Comparison of ENCODE assay signal across 8 cellular contexts in the genomic region with DNA sequence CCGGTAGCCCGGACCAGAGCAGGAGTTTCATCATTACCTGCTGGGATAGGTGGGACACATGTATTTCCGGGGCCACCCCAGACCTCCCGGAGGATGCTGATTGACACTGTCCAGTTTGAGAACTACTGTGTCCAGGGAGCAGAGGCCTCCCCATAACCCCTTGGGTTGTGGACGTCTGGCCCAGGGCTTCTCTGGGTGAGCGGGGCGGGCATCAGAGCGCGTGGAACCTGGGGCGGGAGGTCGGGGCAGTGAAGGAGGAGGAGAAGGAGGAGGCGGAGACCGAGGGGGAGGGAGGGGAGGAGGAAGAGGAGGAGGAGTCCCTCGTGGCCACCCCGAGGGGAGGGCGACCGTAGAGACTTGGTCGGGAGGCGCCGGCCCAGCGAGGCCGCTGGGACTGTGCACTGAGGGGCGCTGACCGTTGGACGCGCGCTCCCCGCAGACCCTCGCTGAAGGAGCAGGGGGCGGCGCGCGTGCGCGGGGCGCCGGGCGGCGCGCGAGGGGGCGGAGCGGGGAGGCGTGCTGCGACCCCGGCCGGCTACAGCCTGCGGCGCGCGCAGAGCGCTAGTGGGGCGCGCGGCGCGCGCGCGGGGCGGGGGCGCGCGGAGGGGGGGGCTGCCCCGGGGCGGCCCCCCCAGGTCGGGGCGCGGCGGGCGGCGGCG. TPM values are rescaled to one million over a fixed set of nuclear protein-coding genes. Genes with fewer than 3 reads are reported as not detected.
DNase-seq lines count a peak whose midpoint lies in the region; ATAC-seq and TF ChIP-seq lines count a peak whose summit lies in the region.

TSS of gene GRK3 (plus strand) at position 356 of the 659 bp plus-strand sequence. CDS start 366 bp downstream, outside the sequence.

- no peaks in the 10 kb centered on the region for H3K9me3 Mint-ChIP-seq in stimulated activated naive B cell treated with anti-CD40 and anti-IgM and Interleukin-4, amounts not matched to agents 10 μg/mL and 1 μg/mL and 100 μg/mL, for 72 hours

- peak; percentile 15 for DNase-seq in NCI-H524 treated with DMSO at 0.1 percent for 48 hours (lab: John Stamatoyannopoulos, UW)
- peak; percentile 63 for DNase-seq in activated CD8-positive, alpha-beta memory T cell treated with anti-CD3 and anti-CD28 coated beads, Interleukin-2, amount 50 U/mL, for 4 hours
- no peak for DNase-seq in epithelial cell of proximal tubule (ENCODE audit: low read depth)
- DNase-seq in myocyte (ENCODE audit: low read depth) = peak; percentile 55
- peak; percentile 79 for DNase-seq in stimulated activated naive B cell treated with anti-CD40 and anti-IgM and Interleukin-4, amounts not matched to agents 10 μg/mL and 1 μg/mL and 100 μg/mL, for 72 hours

- peak; percentile 38 for ATAC-seq in HG02870 (IDR thresholded peaks at IDR 0.05; ENCODE audit: unreplicated experiment)
- peak; percentile 49 to 54 for ATAC-seq in stimulated activated naive B cell treated with anti-CD40 and anti-IgM and Interleukin-4, amounts not matched to agents 10 μg/mL and 1 μg/mL and 100 μg/mL, for 72 hours (replicated peaks)
- no peak for ATAC-seq in HG02623 (IDR thresholded peaks at IDR 0.05; ENCODE audit: unreplicated experiment)

- no peaks in the 10 kb centered on the region for H3K27me3 Mint-ChIP-seq in stimulated activated naive B cell treated with anti-CD40 and anti-IgM and Interleukin-4, amounts not matched to agents 10 μg/mL and 1 μg/mL and 100 μg/mL, for 72 hours

- H3K4me3 ChIP-seq in GM12875 (ENCODE audit: low read depth, low read length) (peak within 1 kb of the TSS; percentile 97), epithelial cell of proximal tubule (ENCODE audit: low read depth, low read length) (peak within 1 kb of the TSS; percentile 47)

- H3K4me3 Mint-ChIP-seq in stimulated activated naive B cell treated with anti-CD40 and anti-IgM and Interleukin-4, amounts not matched to agents 10 μg/mL and 1 μg/mL and 100 μg/mL, for 72 hours = peak within 1 kb of the TSS; percentile 94 to 99

- peaks cover 36 to 70% of the 10 kb centered on the region in 2 donors for H3K4me1 Mint-ChIP-seq in stimulated activated naive B cell treated with anti-CD40 and anti-IgM and Interleukin-4, amounts not matched to agents 10 μg/mL and 1 μg/mL and 100 μg/mL, for 72 hours

- H3K36me3 Mint-ChIP-seq in stimulated activated naive B cell treated with anti-CD40 and anti-IgM and Interleukin-4, amounts not matched to agents 10 μg/mL and 1 μg/mL and 100 μg/mL, for 72 hours = peaks cover 8 to 13% of the 10 kb centered on the region in 2 donors

- H3K27ac Mint-ChIP-seq in stimulated activated naive B cell treated with anti-CD40 and anti-IgM and Interleukin-4, amounts not matched to agents 10 μg/mL and 1 μg/mL and 100 μg/mL, for 72 hours = peak within 1 kb of the TSS; percentile 98

- no peak for TF ChIP-seq CTCF in GM12875 (IDR thresholded peaks at IDR 0.05; ENCODE audit: borderline replicate concordance, insufficient read depth, low read depth, low read length)
- no peak for TF ChIP-seq CTCF in epithelial cell of proximal tubule (conservative IDR thresholded peaks at IDR 0.05; ENCODE audit: low read depth, low read length)

RNA-seq across cellular contexts. Expression of gene GRK3, which starts in this region (rescaled TPM):
- 2.0 and 3.0 TPM in 2 replicates for total RNA-seq in epithelial cell of proximal tubule
- total RNA-seq in myocyte = 3.7 and 4.1 TPM in 2 replicates
- polyA plus RNA-seq in myocyte (2012) = 1.5 TPM
